Comparison of ENCODE assay signal across 1 cellular context in the genomic region with DNA sequence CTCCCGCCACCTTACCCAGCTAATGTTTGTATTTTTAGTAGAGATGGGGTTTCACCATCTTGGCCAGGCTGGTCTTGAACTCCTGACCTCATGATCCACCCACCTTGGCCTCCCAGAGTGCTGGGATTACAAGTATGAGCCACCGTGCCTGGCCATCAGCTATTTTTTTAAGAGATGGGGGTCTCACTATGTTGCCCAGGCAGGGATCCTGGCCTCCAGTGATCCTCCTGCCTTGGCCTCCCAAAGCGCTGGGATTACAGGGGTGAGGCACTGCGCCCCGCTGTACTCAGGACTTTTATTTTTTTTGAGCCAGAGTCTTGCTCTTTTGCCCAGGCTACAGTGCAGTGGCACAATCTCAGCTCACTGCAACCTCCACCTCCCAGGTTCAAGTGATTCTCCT.
TF ChIP-seq lines count a peak whose summit lies in the region.

No MANE protein-coding gene starts in this region.

TF ChIP-seq in HepG2, 621 proteins besides CTCF, POLR2A, EP300 and RAD21 (continued from another document):
- TF ChIP-seq, protein P1, sequence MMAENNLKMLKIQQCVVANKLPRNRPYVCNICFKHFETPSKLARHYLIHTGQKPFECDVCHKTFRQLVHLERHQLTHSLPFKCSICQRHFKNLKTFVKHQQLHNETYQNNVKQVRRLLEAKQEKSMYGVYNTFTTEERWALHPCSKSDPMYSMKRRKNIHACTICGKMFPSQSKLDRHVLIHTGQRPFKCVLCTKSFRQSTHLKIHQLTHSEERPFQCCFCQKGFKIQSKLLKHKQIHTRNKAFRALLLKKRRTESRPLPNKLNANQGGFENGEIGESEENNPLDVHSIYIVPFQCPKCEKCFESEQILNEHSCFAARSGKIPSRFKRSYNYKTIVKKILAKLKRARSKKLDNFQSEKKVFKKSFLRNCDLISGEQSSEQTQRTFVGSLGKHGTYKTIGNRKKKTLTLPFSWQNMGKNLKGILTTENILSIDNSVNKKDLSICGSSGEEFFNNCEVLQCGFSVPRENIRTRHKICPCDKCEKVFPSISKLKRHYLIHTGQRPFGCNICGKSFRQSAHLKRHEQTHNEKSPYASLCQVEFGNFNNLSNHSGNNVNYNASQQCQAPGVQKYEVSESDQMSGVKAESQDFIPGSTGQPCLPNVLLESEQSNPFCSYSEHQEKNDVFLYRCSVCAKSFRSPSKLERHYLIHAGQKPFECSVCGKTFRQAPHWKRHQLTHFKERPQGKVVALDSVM (CRISPR knock-in tag; IDR thresholded peaks at IDR 0.05) = peak; percentile 24; the same call in 1 of the 2 replicates
